16 cellular contexts compared by ENCODE assay signal in the genomic region with DNA sequence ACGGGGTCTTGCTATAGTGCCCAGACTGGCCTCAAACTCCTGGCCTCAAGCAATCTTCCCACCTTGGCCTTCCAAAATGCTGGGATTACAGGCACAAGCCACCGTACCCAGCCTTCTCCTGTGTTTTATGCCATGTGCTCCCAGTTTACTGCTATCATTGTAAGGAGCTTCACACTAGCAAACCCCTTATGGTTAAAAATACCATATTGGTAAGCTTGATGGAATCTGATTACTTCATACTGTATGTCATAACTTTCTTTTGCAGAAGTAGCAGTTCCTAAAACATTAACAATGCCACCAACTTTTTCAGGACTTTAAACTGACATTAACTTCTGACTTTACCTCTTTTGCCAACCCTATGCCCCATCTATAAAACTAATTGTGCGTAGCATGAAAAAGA. TPM values are rescaled to one million over a fixed set of nuclear protein-coding genes. Genes with fewer than 3 reads are reported as not detected.
DNase-seq lines count a peak whose midpoint lies in the region; ATAC-seq and TF ChIP-seq lines count a peak whose summit lies in the region.
"Had no signal": no experiment of that assay in that cellular context is flagged by ENCODE, and none has a peak within 500 bp of the region (broad histone marks: within the 10 kb centered on the region; RNA-seq: fewer than 3 reads in every experiment).

No MANE protein-coding gene starts in this region.

- no peak for ATAC-seq in natural killer cell treated with Interleukin-12 subunit alpha and Interleukin-12 subunit beta and Interleukin-15 and Interleukin-18, amount 100 ng/mL, for 72 hours
- ATAC-seq: foreskin keratinocyte, left lobe of liver had no signal

- no peaks in the 10 kb centered on the region for H3K9me3 ChIP-seq in breast epithelium
- no peaks in the 10 kb centered on the region for H3K9me3 ChIP-seq in fibroblast of lung (ENCODE audit: control insufficient read depth, insufficient read depth, low read depth, low read length)
- H3K9me3 ChIP-seq in spleen: no peaks in the 10 kb centered on the region
- H3K9me3 ChIP-seq: ascending aorta, pancreas had no signal

- H3K4me1 ChIP-seq in breast epithelium: no peaks in the 10 kb centered on the region
- H3K4me1 ChIP-seq in fibroblast of lung (ENCODE audit: control insufficient read depth, extremely low read depth, insufficient read depth, low read length): peaks cover 20% of the 10 kb centered on the region
- H3K4me1 ChIP-seq in spleen: peaks cover 0 to 72% (median 26%) of the 10 kb centered on the region in 6 donors
- H3K4me1 ChIP-seq: pancreas had no signal

- H3K4me3 Mint-ChIP-seq in MCF 10A (ENCODE audit: unreplicated experiment): no peak overlapping the region
- no peak overlapping the region for H3K4me3 Mint-ChIP-seq in natural killer cell treated with Interleukin-12 subunit alpha and Interleukin-12 subunit beta and Interleukin-15 and Interleukin-18, amount 100 ng/mL, for 72 hours

- DNase-seq in MCF 10A (ENCODE audit: unreplicated experiment) (peak; percentile 31), breast epithelium (ENCODE audit: low spot score in 2 of 2) (no peak), RWPE1 (ENCODE audit: low spot score) (peak; percentile 3), fibroblast of lung (ENCODE audit: low read depth in 2 of 2) (peak; percentile 73 to 81), spleen (no peak), caudate nucleus (lab: John Stamatoyannopoulos, UW) (no peak), NCI-H748 (lab: John Stamatoyannopoulos, UW; ENCODE audit: unreplicated experiment) (no peak)
- no peak for DNase-seq in natural killer cell treated with Interleukin-12 subunit alpha and Interleukin-12 subunit beta and Interleukin-15 and Interleukin-18, amount 100 ng/mL, for 72 hours (ENCODE audit: low spot score)
- DNase-seq: NCI-H1417; pancreas; stimulated activated CD4-positive, alpha-beta T cell treated with anti-CD3 and anti-CD28 coated beads, Interleukin-4, amount 100 ng/mL, for 24 hours; T-helper 9 cell had no signal

- H3K27ac ChIP-seq in breast epithelium (no peak overlapping the region), RWPE1 (no peak overlapping the region), fibroblast of lung (ENCODE audit: insufficient read depth, low read length) (peak overlapping the region; percentile 32), spleen (peak overlapping the region in 7 of 8 donors; percentile 17 to 87 (median 61)), caudate nucleus (ENCODE audit: low read depth, low read length) (no peak overlapping the region)
- H3K27ac ChIP-seq: 22Rv1, ascending aorta, foreskin keratinocyte, pancreas had no signal

- H3K4me3 ChIP-seq in breast epithelium: no peak overlapping the region
- no peak overlapping the region for H3K4me3 ChIP-seq in fibroblast of lung (replicated peaks in 1 of 4; ENCODE audit: control extremely low read depth in 1 of 4, insufficient read depth in 1 of 4, low read depth in 3 of 4, low read length in 4 of 4)
- H3K4me3 ChIP-seq in spleen: no peak overlapping the region
- H3K4me3 ChIP-seq: ascending aorta, pancreas had no signal

- CTCF ChIA-PET in MCF 10A (lab: Yijun Ruan, JAX): no interaction called here
- CTCF ChIA-PET in RWPE1 (lab: Yijun Ruan, JAX): interaction anchor here (0.6 kb wide), 1 partner anchor 359 kb away, joined by 3 read pairs; no protein-coding TSS in a partner anchor

- H3K27me3 ChIP-seq in breast epithelium (no peaks in the 10 kb centered on the region), fibroblast of lung (ENCODE audit: control insufficient read depth, insufficient read depth, low read length) (no peaks in the 10 kb centered on the region), spleen (replicated peaks in 1 of 7) (no peaks in the 10 kb centered on the region)
- H3K27me3 ChIP-seq: ascending aorta, foreskin keratinocyte, pancreas had no signal

- no peaks in the 10 kb centered on the region for H4K20me1 ChIP-seq in fibroblast of lung (ENCODE audit: control insufficient read depth, extremely low read depth, insufficient read depth, low read length)

- intact Hi-C loops in MCF 10A (cut with micrococcal nuclease) (loop anchor here (10.0 kb wide), 1 partner anchor 506 kb away; no protein-coding TSS in a partner anchor), breast epithelium (cut with DNase I; ENCODE audit: low total_unique reads) (no loop called here), spleen (cut with DNase I; ENCODE audit: low total_unique reads) (no loop called here)

- no peaks in the 10 kb centered on the region for H3K27me3 Mint-ChIP-seq in MCF 10A (ENCODE audit: insufficient read depth, unreplicated experiment)
- no peaks in the 10 kb centered on the region for H3K27me3 Mint-ChIP-seq in natural killer cell treated with Interleukin-12 subunit alpha and Interleukin-12 subunit beta and Interleukin-15 and Interleukin-18, amount 100 ng/mL, for 72 hours

- H3K36me3 ChIP-seq in breast epithelium (no peaks in the 10 kb centered on the region), fibroblast of lung (ENCODE audit: control insufficient read depth, insufficient read depth, low read length) (no peaks in the 10 kb centered on the region), spleen (peaks cover 0 to 36% (median 2%) of the 10 kb centered on the region in 6 donors)
- H3K36me3 ChIP-seq: pancreas had no signal

- peaks cover 36% of the 10 kb centered on the region for H3K4me1 Mint-ChIP-seq in MCF 10A (ENCODE audit: insufficient read depth, unreplicated experiment)
- H3K4me1 Mint-ChIP-seq in natural killer cell treated with Interleukin-12 subunit alpha and Interleukin-12 subunit beta and Interleukin-15 and Interleukin-18, amount 100 ng/mL, for 72 hours (ENCODE audit: low read depth in 2 of 2): peaks cover 29 to 34% of the 10 kb centered on the region in 2 donors

- POLR2A ChIA-PET in MCF 10A (lab: Yijun Ruan, JAX) (interaction anchor here (0.6 to 1.3 kb wide), 4 partner anchors 26 to 220 kb away, joined by 3 to 6 read pairs (median 4); partner anchors contain the start of gene DLX2), RWPE1 (lab: Yijun Ruan, JAX; ENCODE audit: low non-redundant PET) (no interaction called here)

- WGBS in spleen, 5 donors: 66 to 93% (median 85%) methylated on average over 3 of the region's 3 CpGs

- H2AFZ ChIP-seq in fibroblast of lung (ENCODE audit: low read length): no peak overlapping the region

- peaks cover 4% of the 10 kb centered on the region for H3K79me2 ChIP-seq in fibroblast of lung (ENCODE audit: control insufficient read depth, insufficient read depth, low read length)

- TF ChIP-seq CTCF in MCF 10A (IDR thresholded peaks at IDR 0.05; ENCODE audit: unreplicated experiment) (no peak), breast epithelium (IDR thresholded peaks at IDR 0.05) (no peak), RWPE1 (conservative IDR thresholded peaks at IDR 0.05; ENCODE audit: low read depth) (no peak), fibroblast of lung (conservative IDR thresholded peaks at IDR 0.05 in 1 of 2, IDR thresholded peaks at IDR 0.05 in 1 of 2; ENCODE audit: low read depth in 1 of 2, low read length in 2 of 2) (no peak), spleen (IDR thresholded peaks at IDR 0.05 in 8 of 11, conservative IDR thresholded peaks at IDR 0.05 in 3 of 11) (no peak)

- no peaks in the 10 kb centered on the region for H3K9me3 Mint-ChIP-seq in MCF 10A (ENCODE audit: unreplicated experiment)
- no peaks in the 10 kb centered on the region for H3K9me3 Mint-ChIP-seq in natural killer cell treated with Interleukin-12 subunit alpha and Interleukin-12 subunit beta and Interleukin-15 and Interleukin-18, amount 100 ng/mL, for 72 hours

- peak overlapping the region; percentile 83 for H3K4me2 ChIP-seq in fibroblast of lung (ENCODE audit: extremely low read depth, insufficient read depth, low read length)

- no peak overlapping the region for H3K9ac ChIP-seq in fibroblast of lung (ENCODE audit: insufficient read depth, low read length)

- peaks cover 17% of the 10 kb centered on the region for H3K36me3 Mint-ChIP-seq in MCF 10A (ENCODE audit: insufficient read depth, unreplicated experiment)
- H3K36me3 Mint-ChIP-seq in natural killer cell treated with Interleukin-12 subunit alpha and Interleukin-12 subunit beta and Interleukin-15 and Interleukin-18, amount 100 ng/mL, for 72 hours: peaks cover 7% of the 10 kb centered on the region

- TF ChIP-seq POLR2A in breast epithelium (IDR thresholded peaks at IDR 0.05): no peak
- TF ChIP-seq POLR2A in spleen (IDR thresholded peaks at IDR 0.05): no peak

- no TSS peak for BruUV-seq in MCF 10A (replicated peaks; lab: Mats Ljungman, UMichigan)

- no peak overlapping the region for H3K27ac Mint-ChIP-seq in MCF 10A (ENCODE audit: low read depth, unreplicated experiment)
- no peak overlapping the region for H3K27ac Mint-ChIP-seq in natural killer cell treated with Interleukin-12 subunit alpha and Interleukin-12 subunit beta and Interleukin-15 and Interleukin-18, amount 100 ng/mL, for 72 hours

RNA-seq across cellular contexts. Expression of gene HAT1, which starts 36.2 kb away (rescaled TPM):
- total RNA-seq in MCF 10A (2022): 40.7 and 41.8 TPM in 2 replicates
- 10 to 100 TPM; 24.0 to 53.4 (median 35.4) TPM for total RNA-seq in breast epithelium
- total RNA-seq in fibroblast of lung: 23.0 and 25.9 TPM in 2 replicates
- 57.7 and 84.9 TPM in 2 replicates for polyA plus RNA-seq in fibroblast of lung
- polyA plus RNA-seq in fibroblast of lung (2012): 32.9 and 52.3 TPM in 2 replicates
- 1.0 and 2.7 TPM in 2 replicates for polyA minus RNA-seq in fibroblast of lung (ENCODE audit: low replicate concordance)
- 10 to 100 TPM; 29.6 to 41.9 (median 35.1) TPM for total RNA-seq in spleen
- polyA plus RNA-seq in spleen: 10 to 100 TPM; 22.1 to 36.1 (median 30.1) TPM
- total RNA-seq in natural killer cell treated with Interleukin-12 subunit alpha and Interleukin-12 subunit beta and Interleukin-15 and Interleukin-18, amount 100 ng/mL, for 72 hours: 10 to 100 TPM; 58.4 to 66.8 TPM

RNA-seq across cellular contexts. Expression of gene METAP1D, which starts 41.3 kb away (rescaled TPM):
- total RNA-seq in MCF 10A (2022) (9.3 and 9.8 TPM in 2 replicates), breast epithelium (10 to 100 TPM in 1 of 3 donors, 1 to 10 TPM in 2; 6.2 to 12.5 (median 7.8) TPM), fibroblast of lung (6.8 and 10.0 TPM in 2 replicates), spleen (10 to 100 TPM in 2 of 7 donors, 1 to 10 TPM in 5; 4.9 to 11.9 (median 7.8) TPM)
- polyA plus RNA-seq in fibroblast of lung (5.9 and 6.7 TPM in 2 replicates), spleen (10 to 100 TPM in 2 of 3 donors, 1 to 10 TPM in 1; 6.1 to 11.2 (median 10.1) TPM)
- polyA plus RNA-seq in fibroblast of lung (2012): 3.3 and 4.4 TPM in 2 replicates
- polyA minus RNA-seq in fibroblast of lung (ENCODE audit: low replicate concordance): 0.98 and 2.6 TPM in 2 replicates
- total RNA-seq in natural killer cell treated with Interleukin-12 subunit alpha and Interleukin-12 subunit beta and Interleukin-15 and Interleukin-18, amount 100 ng/mL, for 72 hours: 1 to 10 TPM; 2.8 to 6.6 TPM
- total RNA-seq: ascending aorta had no signal

Comparison
In these comparisons a context has a peak if more than half of its experiments do, and no peak if none do; other contexts are left out.
1. DNase-seq: peak in MCF 10A (single experiment), RWPE1 (single experiment) and fibroblast of lung (2 of 2); none in breast epithelium (0 of 2), spleen (single experiment), caudate nucleus (0 of 61), NCI-H748 (single experiment) and natural killer cell treated with Interleukin-12 subunit alpha and Interleukin-12 subunit beta and Interleukin-15 and Interleukin-18, amount 100 ng/mL, for 72 hours (single experiment).
2. H3K27ac ChIP-seq: peak in fibroblast of lung (single experiment) and spleen (7 of 8); none in breast epithelium (0 of 2), RWPE1 (single experiment) and caudate nucleus (single experiment).